ENCODE assay signal across 18 cellular contexts in genomic region chr12:123164222-123164621, GRCh38. TPM values are rescaled to one million over a fixed set of nuclear protein-coding genes. Genes with fewer than 3 reads are reported as not detected.
DNase-seq lines count a peak whose midpoint lies in the region; ATAC-seq, FAIRE-seq and TF ChIP-seq lines count a peak whose summit lies in the region.
"Had no signal": no experiment of that assay in that cellular context is flagged by ENCODE, and none has a peak within 500 bp of the region (broad histone marks: within the 10 kb centered on the region; RNA-seq: fewer than 3 reads in every experiment).

No MANE protein-coding gene starts in this region.

- POLR2A ChIA-PET in PC-9 (lab: Charles Lee; ENCODE audit: unreplicated experiment), result no interaction called here

- in situ Hi-C loops in ACHN (cut with HindIII; ENCODE audit: low pct_ligation_motif_present, low pct_unique_long_range_greater_than_20kb, low sequenced_read_pairs), result no loop called here

- H3K9me2 ChIP-seq in PC-9 (ENCODE audit: insufficient read depth), result no peaks in the 10 kb centered on the region

- CTCF ChIA-PET in PC-9 (lab: Charles Lee), result no interaction called here

- no peaks in the 10 kb centered on the region for H3K27me3 ChIP-seq in PC-9 (ENCODE audit: insufficient read depth, low read depth)
- H3K27me3 ChIP-seq: gastrocnemius medialis, stomach had no signal

- BruUV-seq in PC-9 (replicated peaks; lab: Mats Ljungman, UMichigan), result no TSS peak

- H3K4me3 ChIP-seq in PC-9, result no peak overlapping the region
- peak overlapping the region; percentile 26 to 44 for H3K4me3 ChIP-seq in kidney (ENCODE audit: low read length in 2 of 2)
- H3K4me3 ChIP-seq: gastrocnemius medialis, smooth muscle cell, stomach had no signal

- intact Hi-C loops in PC-9 (cut with micrococcal nuclease; ENCODE audit: unreplicated experiment), result loop anchor here (5.0 to 10.0 kb wide), 2 partner anchors 68 to 179 kb away; partner anchors contain the start of genes ARL6IP4, MPHOSPH9 and MTRFR
- intact Hi-C loops in kidney (cut with DNase I), result no loop called here

- H3K27ac ChIP-seq in PC-9 (peak overlapping the region; percentile 72), kidney (ENCODE audit: low read depth in 2 of 2, low read length in 2 of 2) (peak overlapping the region; percentile 75 to 90)
- H3K27ac ChIP-seq: gastrocnemius medialis, stomach had no signal

- H3K36me3 ChIP-seq in PC-9 (ENCODE audit: low read depth), result no peaks in the 10 kb centered on the region
- H3K36me3 ChIP-seq in kidney (ENCODE audit: control insufficient read depth in 1 of 2, insufficient read depth in 2 of 2, low read length in 2 of 2), result no peaks in the 10 kb centered on the region

- no peaks in the 10 kb centered on the region for H3K9me3 ChIP-seq in PC-9 (ENCODE audit: insufficient read depth, low read depth)
- no peaks in the 10 kb centered on the region for H3K9me3 ChIP-seq in kidney (ENCODE audit: control insufficient read depth in 1 of 2, low read length in 2 of 2)
- H3K9me3 ChIP-seq: gastrocnemius medialis, stomach had no signal

- H3K4me2 ChIP-seq in PC-9, result peak overlapping the region; percentile 64
- H3K4me2 ChIP-seq: smooth muscle cell had no signal

- peak; percentile 96 for DNase-seq in ACHN
- peak; percentile 42 for DNase-seq in DMS53 treated with DMSO at 0.1 percent for 48 hours (lab: John Stamatoyannopoulos, UW; ENCODE audit: unreplicated experiment)
- no peak for DNase-seq in PC-9
- no peak for DNase-seq in kidney
- DNase-seq in COLO829 (ENCODE audit: low spot score), result no peak
- DNase-seq in stimulated activated naive CD4-positive, alpha-beta T cell (lab: John Stamatoyannopoulos, UW), result no peak
- no peak for DNase-seq in SIG-M5 treated with dmso at 0.1 percent for 504 hours (lab: John Stamatoyannopoulos, UW; ENCODE audit: unreplicated experiment)
- DNase-seq: activated naive CD4-positive, alpha-beta T cell; caudate nucleus; CD4-positive, alpha-beta memory T cell; gastrocnemius medialis; NCI-H524 treated with DMSO at 0.1 percent for 48 hours; SHP77; stimulated activated CD4-positive, alpha-beta T cell treated with anti-CD3 and anti-CD28 coated beads, Interleukin-4, amount 100 ng/mL, for 1 hour; stomach had no signal

- no peak for ATAC-seq in GM18520 (IDR thresholded peaks at IDR 0.05; ENCODE audit: unreplicated experiment)
- ATAC-seq: gastrocnemius medialis had no signal

- no peak overlapping the region for H2AFZ ChIP-seq in PC-9

- H3K79me2 ChIP-seq in PC-9 (ENCODE audit: low read depth), result no peaks in the 10 kb centered on the region

- FAIRE-seq in kidney (lab: Jason Lieb, UNC), result no peak
- FAIRE-seq: TTC549 had no signal

- H4K20me1 ChIP-seq in PC-9 (ENCODE audit: insufficient read depth), result no peaks in the 10 kb centered on the region

- peak overlapping the region; percentile 21 to 32 for H3K9ac ChIP-seq in kidney (ENCODE audit: low read length in 2 of 2)

- H3F3A ChIP-seq in PC-9 (ENCODE audit: insufficient read depth, low read depth), result peaks cover 13% of the 10 kb centered on the region

- H3K4me1 ChIP-seq in PC-9 (replicated peaks; ENCODE audit: insufficient read depth) (peaks cover 23% of the 10 kb centered on the region), kidney (ENCODE audit: control insufficient read depth in 1 of 2, insufficient read depth in 1 of 2, low read depth in 1 of 2, low read length in 2 of 2) (peaks cover 21 to 43% of the 10 kb centered on the region in 2 donors)
- H3K4me1 ChIP-seq: gastrocnemius medialis had no signal

- no peak for TF ChIP-seq CTCF in PC-9 (conservative IDR thresholded peaks at IDR 0.05)
- no peak for TF ChIP-seq CTCF in kidney (IDR thresholded peaks at IDR 0.05; ENCODE audit: borderline replicate concordance, extremely low read depth, insufficient read depth)

RNA-seq across cellular contexts. Expression of gene PITPNM2, which starts 13.3 kb away (rescaled TPM):
- total RNA-seq in PC-9 (2021) (16.6 and 21.6 TPM in 2 replicates), kidney (41.7 TPM)
- polyA plus RNA-seq in kidney (ENCODE audit: insufficient read depth, low read depth, low replicate concordance), result 5.7 TPM

Comparison
In these comparisons a context has a peak if more than half of its experiments do, and no peak if none do; other contexts are left out.
1. DNase-seq: peak in ACHN (single experiment) and DMS53 treated with DMSO at 0.1 percent for 48 hours (single experiment); none in PC-9 (0 of 2), kidney (single experiment), COLO829 (single experiment), stimulated activated naive CD4-positive, alpha-beta T cell (0 of 6) and SIG-M5 treated with dmso at 0.1 percent for 504 hours (single experiment).